Comparison of ENCODE assay signal across 8 cellular contexts in genomic region chr9:112074250-112075008, GRCh38.
DNase-seq lines count a peak whose midpoint lies in the region; ATAC-seq and TF ChIP-seq lines count a peak whose summit lies in the region.

No MANE protein-coding gene starts in this region.

- peak; percentile 91 to 98 for TF ChIP-seq CTCF in GM23338 (conservative IDR thresholded peaks at IDR 0.05; ENCODE audit: low read depth in 2 of 2)

- CTCF ChIA-PET in CD8-positive, alpha-beta memory T cell (lab: Charles Lee), result interaction anchor here (0.6 to 5.7 kb wide), 33 partner anchors 9 to 477 kb away, joined by 3 to 104 read pairs (median 4); partner anchors contain the start of genes GNG10 and UGCG

- H3K4me3 Mint-ChIP-seq in CD8-positive, alpha-beta memory T cell, result peak overlapping the region in 4 of 7 donors; percentile 24 to 65 (median 56)
- H3K4me3 Mint-ChIP-seq in GM23338, result no peak overlapping the region

- no peaks in the 10 kb centered on the region for H3K79me2 ChIP-seq in GM23338 (replicated peaks; ENCODE audit: insufficient read depth)
- no peaks in the 10 kb centered on the region for H3K79me2 ChIP-seq in mesendoderm (ENCODE audit: control insufficient read depth, insufficient read depth, low read length)

- H3K4me2 ChIP-seq in GM23338 (no peak overlapping the region), mesendoderm (ENCODE audit: low read length) (no peak overlapping the region)

- H3K4me3 ChIP-seq in CD8-positive, alpha-beta memory T cell (ENCODE audit: low read length), result no peak overlapping the region
- H3K4me3 ChIP-seq in GM23338, result no peak overlapping the region
- no peak overlapping the region for H3K4me3 ChIP-seq in mesendoderm (ENCODE audit: low read length)

- H2AK5ac ChIP-seq in mesendoderm (ENCODE audit: low read length), result no peak overlapping the region

- peak; percentile 48 to 71 (median 52) for DNase-seq in CD8-positive, alpha-beta memory T cell
- DNase-seq in GM23338 (ENCODE audit: low spot score) (peak; percentile 85), NCI-H2196 (lab: John Stamatoyannopoulos, UW; ENCODE audit: unreplicated experiment) (peak; percentile 66), dermis blood vessel endothelial cell (peak; percentile 95), mesendoderm (peak; percentile 79)
- peak; percentile 69 for DNase-seq in activated CD4-positive, alpha-beta T cell treated with anti-CD3 and anti-CD28 coated beads, Interleukin-2, amount 50 U/mL, for 1 hour
- peak; percentile 27 for DNase-seq in stimulated activated CD8-positive, alpha-beta memory T cell treated with anti-CD3 and anti-CD28 coated beads, Interleukin-12 subunit alpha, Interleukin-12 subunit beta, amount 100 ng/mL, for 4 hours (ENCODE audit: low read depth)

- no peak overlapping the region for H4K8ac ChIP-seq in mesendoderm (ENCODE audit: low read depth, low read length)

- no peak overlapping the region for H3K18ac ChIP-seq in mesendoderm (ENCODE audit: low read length)

- H3K9me3 ChIP-seq in CD8-positive, alpha-beta memory T cell (ENCODE audit: low read length), result no peaks in the 10 kb centered on the region

- H3K9ac ChIP-seq in mesendoderm (ENCODE audit: low read length), result no peak overlapping the region

- peaks cover 24 to 33% (median 24%) of the 10 kb centered on the region in 3 donors for H3K4me1 Mint-ChIP-seq in CD8-positive, alpha-beta memory T cell
- H3K4me1 Mint-ChIP-seq in GM23338, result peaks cover 9% of the 10 kb centered on the region

- no peaks in the 10 kb centered on the region for H3K79me1 ChIP-seq in mesendoderm (ENCODE audit: low read length)

- no peak overlapping the region for H2BK120ac ChIP-seq in mesendoderm (ENCODE audit: low read depth, low read length)

- WGBS in mesendoderm (ENCODE audit: extremely low coverage, insufficient coverage, low lambda C conversion rate), result no CpG with 5 or more reads among the region's 11 CpGs

- no peak overlapping the region for H2AFZ ChIP-seq in GM23338

- H3K27me3 ChIP-seq in CD8-positive, alpha-beta memory T cell (ENCODE audit: insufficient read depth, low read length, poor library complexity, severe bottlenecking), result no peaks in the 10 kb centered on the region
- no peaks in the 10 kb centered on the region for H3K27me3 ChIP-seq in GM23338 (ENCODE audit: insufficient read depth)
- no peaks in the 10 kb centered on the region for H3K27me3 ChIP-seq in mesendoderm (ENCODE audit: insufficient read depth, low read length, poor library complexity)

- peak overlapping the region; percentile 32 for H3K27ac ChIP-seq in CD8-positive, alpha-beta memory T cell (ENCODE audit: low read depth, low read length)
- 0 out of 2 replicates have a peak overlapping the region, but pooled peaks have one; percentile 63 for H3K27ac ChIP-seq in GM23338 (ENCODE audit: low read depth)
- H3K27ac ChIP-seq in mesendoderm (ENCODE audit: low read depth, low read length), result no peak overlapping the region

- H3K9me2 ChIP-seq in GM23338 (ENCODE audit: insufficient read depth), result no peaks in the 10 kb centered on the region

- no peak overlapping the region for H4K5ac ChIP-seq in mesendoderm (ENCODE audit: low read length)

- peaks cover 9 to 24% (median 10%) of the 10 kb centered on the region in 3 donors for H3K36me3 Mint-ChIP-seq in CD8-positive, alpha-beta memory T cell
- no peaks in the 10 kb centered on the region for H3K36me3 Mint-ChIP-seq in GM23338 (ENCODE audit: low read depth)

- H3F3A ChIP-seq in GM23338 (replicated peaks; ENCODE audit: low read depth), result 0 out of 2 replicates have a peak, but pooled peaks cover 3% of the 10 kb centered on the region

- H2BK15ac ChIP-seq in mesendoderm (replicated peaks; ENCODE audit: low read depth), result no peak overlapping the region

- no peak overlapping the region for H3K4ac ChIP-seq in mesendoderm (ENCODE audit: low read depth, low read length)

- H4K20me1 ChIP-seq in GM23338 (replicated peaks; ENCODE audit: insufficient read depth), result no peaks in the 10 kb centered on the region

- POLR2A ChIA-PET in CD8-positive, alpha-beta memory T cell (lab: Charles Lee), result interaction anchor here (0.6 to 0.7 kb wide), 2 partner anchors 140 to 270 kb away, joined by 3 to 4 read pairs; no protein-coding TSS in a partner anchor

- H3K9me3 Mint-ChIP-seq in CD8-positive, alpha-beta memory T cell, result no peaks in the 10 kb centered on the region
- no peaks in the 10 kb centered on the region; the same call in 2 of the 3 replicates for H3K9me3 Mint-ChIP-seq in GM23338

- no peaks in the 10 kb centered on the region for H3K36me3 ChIP-seq in CD8-positive, alpha-beta memory T cell (ENCODE audit: insufficient read depth, low read length)
- H3K36me3 ChIP-seq in GM23338 (ENCODE audit: insufficient read depth), result no peaks in the 10 kb centered on the region
- H3K36me3 ChIP-seq in mesendoderm (ENCODE audit: control insufficient read depth, insufficient read depth, low read length), result no peaks in the 10 kb centered on the region

- H3K4me1 ChIP-seq in CD8-positive, alpha-beta memory T cell (ENCODE audit: insufficient read depth, low read length), result peaks cover 20% of the 10 kb centered on the region
- no peaks in the 10 kb centered on the region; the same call in 1 of the 2 replicates for H3K4me1 ChIP-seq in GM23338 (ENCODE audit: insufficient read depth)
- peaks cover 2% of the 10 kb centered on the region for H3K4me1 ChIP-seq in mesendoderm (ENCODE audit: control insufficient read depth, low read depth, low read length)

- ATAC-seq in GM23338 (peak; percentile 89), HG02938 (IDR thresholded peaks at IDR 0.05; ENCODE audit: unreplicated experiment) (no peak)

- H2BK5ac ChIP-seq in mesendoderm (ENCODE audit: low read length), result no peak overlapping the region

- H3K23ac ChIP-seq in mesendoderm (ENCODE audit: low read length), result no peak overlapping the region

- H3K27me3 Mint-ChIP-seq in CD8-positive, alpha-beta memory T cell, result no peaks in the 10 kb centered on the region
- H3K27me3 Mint-ChIP-seq in GM23338 (ENCODE audit: insufficient read depth, low read depth, poor library complexity), result peaks cover 8% of the 10 kb centered on the region

- H3K27ac Mint-ChIP-seq in CD8-positive, alpha-beta memory T cell, result peak overlapping the region in 3 of 8 donors; percentile 4 to 76 (median 68)
- no peak overlapping the region for H3K27ac Mint-ChIP-seq in GM23338

- H3K56ac ChIP-seq in mesendoderm (ENCODE audit: low read length), result peak overlapping the region; percentile 17

TF ChIP-seq in GM23338, 12 proteins besides CTCF, POLR2A, EP300 and RAD21 (continues in another document):
- no peak for TF ChIP-seq REST (IDR thresholded peaks at IDR 0.05; ENCODE audit: unreplicated experiment)
- TF ChIP-seq POLR2AphosphoS5 (IDR thresholded peaks at IDR 0.05; ENCODE audit: low read depth), result no peak

Comparison
In these comparisons a context has a peak if more than half of its experiments do, and no peak if none do; other contexts are left out.
1. DNase-seq: peak in every context shown above with its lines; median percentile 95 in dermis blood vessel endothelial cell; 85 in GM23338; 79 in mesendoderm; 69 in activated CD4-positive, alpha-beta T cell treated with anti-CD3 and anti-CD28 coated beads, Interleukin-2, amount 50 U/mL, for 1 hour; 66 in NCI-H2196; 52 in CD8-positive, alpha-beta memory T cell; 27 in stimulated activated CD8-positive, alpha-beta memory T cell treated with anti-CD3 and anti-CD28 coated beads, Interleukin-12 subunit alpha, Interleukin-12 subunit beta, amount 100 ng/mL, for 4 hours.